In the genomic region with DNA sequence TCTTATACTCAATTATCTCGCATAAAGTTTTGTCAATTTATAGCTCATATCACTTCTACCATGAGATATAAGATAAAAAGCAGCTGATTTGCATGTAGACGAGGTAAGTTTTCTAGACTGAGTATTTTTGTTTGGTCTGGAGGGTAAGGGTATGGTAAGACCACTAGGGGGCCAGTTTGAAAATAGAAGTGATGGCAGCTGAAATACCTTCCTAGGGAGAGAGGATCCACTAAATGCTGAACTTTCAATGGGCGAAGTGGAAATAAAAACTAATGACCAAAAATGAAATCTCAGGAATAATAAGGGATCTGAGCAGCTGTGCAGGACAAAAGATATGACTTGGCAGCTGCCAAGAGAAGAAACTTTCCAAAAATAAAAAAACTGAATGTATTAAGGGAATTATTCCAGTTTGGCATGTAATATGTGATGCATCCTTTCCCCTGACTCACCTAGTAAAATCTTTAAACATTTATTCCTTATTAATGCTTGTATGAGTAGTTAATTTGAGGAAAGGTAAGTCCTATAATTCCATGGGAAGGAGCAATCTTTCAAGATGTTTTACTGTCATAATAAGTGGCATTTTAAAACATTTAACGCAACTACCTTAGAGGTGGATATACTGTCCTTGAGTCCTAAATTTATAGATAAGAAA, we compare ENCODE assay signal across 8 cellular contexts.
DNase-seq lines count a peak whose midpoint lies in the region; ATAC-seq, FAIRE-seq and TF ChIP-seq lines count a peak whose summit lies in the region.

No MANE protein-coding gene starts in this region.

- TF ChIP-seq CTCF in brain microvascular endothelial cell (IDR thresholded peaks at IDR 0.05; ENCODE audit: low read depth, low read length, missing control alignments) = peak; percentile 77
- peak in 3 of 4 donors; percentile 40 to 42 (median 41) for TF ChIP-seq CTCF in pancreas (IDR thresholded peaks at IDR 0.05)

- H3K4me3 ChIP-seq in brain microvascular endothelial cell (ENCODE audit: low read depth, low read length) (no peak overlapping the region), pancreas (no peak overlapping the region)

- intact Hi-C loops in pancreas (cut with DNase I) = no loop called here

- no peaks in the 10 kb centered on the region for H3K9me3 ChIP-seq in pancreas

- H3K36me3 ChIP-seq in brain microvascular endothelial cell (replicated peaks) (no peaks in the 10 kb centered on the region), pancreas (no peaks in the 10 kb centered on the region)

- FAIRE-seq in pancreas (lab: Jason Lieb, UNC) = no peak

- in situ Hi-C loops in brain microvascular endothelial cell (cut with HindIII; ENCODE audit: low pct_ligation_motif_present, low sequenced_read_pairs) = no loop called here

- H3K27ac ChIP-seq in brain microvascular endothelial cell = no peak overlapping the region
- H3K27ac ChIP-seq in pancreas = no peak overlapping the region

- no peaks in the 10 kb centered on the region for H3K4me1 ChIP-seq in pancreas

- ATAC-seq in GM19328 (IDR thresholded peaks at IDR 0.05; ENCODE audit: unreplicated experiment) (peak; percentile 66), pancreas (peak in 3 of 4 donors; percentile 53 to 58 (median 57)), GM19023 (IDR thresholded peaks at IDR 0.05; ENCODE audit: unreplicated experiment) (no peak), HG02588 (IDR thresholded peaks at IDR 0.05; ENCODE audit: unreplicated experiment) (no peak)

- DNase-seq in COLO829 (ENCODE audit: low spot score) (peak; percentile 15), HT-29 (ENCODE audit: low spot score) (peak; percentile 49), brain microvascular endothelial cell (peak; percentile 20), pancreas (no peak)
- no peak for DNase-seq in stimulated activated naive CD4-positive, alpha-beta T cell treated with Interleukin-2 at 50 U/mL for 16 hours (lab: John Stamatoyannopoulos, UW)

- 44 to 54% methylated on average over 4 of the region's 4 CpGs for WGBS in pancreas, 2 donors

- H3K27me3 ChIP-seq in brain microvascular endothelial cell (replicated peaks) (no peaks in the 10 kb centered on the region), pancreas (no peaks in the 10 kb centered on the region)

Comparison
In these comparisons a context has a peak if more than half of its experiments do, and no peak if none do; other contexts are left out.
1. DNase-seq: peak in COLO829 (single experiment), HT-29 (single experiment) and brain microvascular endothelial cell (single experiment); none in pancreas (0 of 6) and stimulated activated naive CD4-positive, alpha-beta T cell treated with Interleukin-2 at 50 U/mL for 16 hours (single experiment).
2. ATAC-seq: peak in GM19328 (single experiment) and pancreas (3 of 4); none in GM19023 (single experiment) and HG02588 (single experiment).